In genomic region chr5:69238760-69239251, GRCh38 we compare ENCODE assay signal across 1 cellular context.
TF ChIP-seq lines count a peak whose summit lies in the region.

No MANE protein-coding gene starts in this region.

TF ChIP-seq in endothelial cell of umbilical vein, 7 proteins besides CTCF, POLR2A, EP300 and RAD21 (continued from another document):
- peak; percentile 33 for TF ChIP-seq GATA2 (IDR thresholded peaks at IDR 0.05; ENCODE audit: insufficient read depth, insufficient read length, low read depth, low read length)
